In the genomic region with DNA sequence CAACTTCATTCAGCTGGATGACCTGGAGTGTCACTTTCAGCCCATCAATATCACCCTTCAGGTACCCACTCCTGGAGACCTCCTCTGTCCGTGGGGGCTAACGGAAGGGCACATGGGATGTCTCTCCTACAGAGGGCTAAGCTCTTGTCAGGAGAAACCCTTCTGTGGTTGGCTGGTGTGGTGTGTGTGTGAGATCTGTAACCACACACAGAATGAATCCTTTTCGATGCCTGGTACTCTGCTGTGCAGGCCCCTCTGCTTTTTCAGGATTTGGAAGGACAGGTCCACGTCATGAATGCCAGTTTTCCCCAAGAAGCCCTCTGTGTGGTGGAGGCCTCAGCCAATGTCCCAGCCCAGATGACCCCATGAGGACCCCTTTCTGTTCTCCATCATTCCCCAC, we compare ENCODE assay signal across 30 cellular contexts.
"Had no signal": no experiment of that assay in that cellular context is flagged by ENCODE, and none has a peak within 500 bp of the region (broad histone marks: within the 10 kb centered on the region; RNA-seq: fewer than 3 reads in every experiment).

No MANE protein-coding gene starts in this region.

- H3K4me3 Mint-ChIP-seq: activated CD4-positive, alpha-beta memory T cell treated with anti-CD3 and anti-CD28 coated beads for 36 hours; activated CD4-positive, alpha-beta T cell treated with anti-CD3 and anti-CD28 coated beads for 36 hours; activated CD4-positive, alpha-beta T cell treated with anti-CD3 and anti-CD28 coated beads, Interleukin-2, amount 10 ng/mL, durations not matched to agents 24 days and 14 days; activated CD8-positive, alpha-beta memory T cell treated with anti-CD3 and anti-CD28 coated beads, Interleukin-2, amount 10 ng/mL, durations not matched to agents 7 days and 5 days; activated CD8-positive, alpha-beta T cell treated with anti-CD3 and anti-CD28 coated beads, Interleukin-2, amount 10 ng/mL, durations not matched to agents 7 days and 5 days; activated naive CD4-positive, alpha-beta T cell treated with anti-CD3 and anti-CD28 coated beads, Interleukin-2, amount 10 ng/mL, durations not matched to agents 7 days and 5 days; activated naive CD8-positive, alpha-beta T cell treated with anti-CD3 and anti-CD28 coated beads, Interleukin-2, amount 10 ng/mL, durations not matched to agents 7 days and 5 days; activated T-helper 1 cell treated with anti-CD3 and anti-CD28 coated beads, Interleukin-12 subunit alpha, Interleukin-12 subunit beta, Interleukin-2, Interleukin-4 antibody, amounts not matched to agents 30 ng/mL and 10 ng/mL and 1 ng/mL, durations not matched to agents 14 hours and 24 hours and 36 hours; brain; central memory CD8-positive, alpha-beta T cell; dendritic cell treated with granulocyte-macrophage colony-stimulating factor and Interleukin-4, amounts not matched to agents 40 ng/mL and 50 ng/mL, for 4 days; endodermal cell had no signal

- H3K27me3 Mint-ChIP-seq: dendritic cell treated with granulocyte-macrophage colony-stimulating factor and Interleukin-4, amounts not matched to agents 40 ng/mL and 50 ng/mL, for 4 days had no signal

- H3K27ac Mint-ChIP-seq: activated CD4-positive, alpha-beta memory T cell treated with anti-CD3 and anti-CD28 coated beads for 36 hours; activated CD4-positive, alpha-beta T cell treated with anti-CD3 and anti-CD28 coated beads for 36 hours; activated CD4-positive, alpha-beta T cell treated with anti-CD3 and anti-CD28 coated beads, Interleukin-2, amount 10 ng/mL, durations not matched to agents 24 days and 14 days; activated CD8-positive, alpha-beta memory T cell treated with anti-CD3 and anti-CD28 coated beads, Interleukin-2, amount 10 ng/mL, durations not matched to agents 7 days and 5 days; activated CD8-positive, alpha-beta T cell treated with anti-CD3 and anti-CD28 coated beads, Interleukin-2, amount 10 ng/mL, durations not matched to agents 7 days and 5 days; activated naive CD4-positive, alpha-beta T cell treated with anti-CD3 and anti-CD28 coated beads, Interleukin-2, amount 10 ng/mL, durations not matched to agents 7 days and 5 days; activated naive CD4-positive, alpha-beta T cell treated with anti-CD3 and anti-CD28 coated beads, Interleukin-2, amount 50 U/mL, for 72 hours; activated naive CD8-positive, alpha-beta T cell treated with anti-CD3 and anti-CD28 coated beads, Interleukin-2, amount 10 ng/mL, durations not matched to agents 7 days and 5 days; activated T-helper 1 cell treated with anti-CD3 and anti-CD28 coated beads, Interleukin-12 subunit alpha, Interleukin-12 subunit beta, Interleukin-2, Interleukin-4 antibody, amounts not matched to agents 30 ng/mL and 10 ng/mL and 1 ng/mL, durations not matched to agents 14 hours and 24 hours and 36 hours; activated T-helper 2 cell treated with anti-CD3 and anti-CD28 coated beads, Interferon-gamma antibody, Interleukin-2, Interleukin-4, amounts not matched to agents 10 μg/mL and 5 μg/mL and 100 μg/mL, durations not matched to agents 14 hours and 24 hours and 36 hours; brain; dendritic cell treated with granulocyte-macrophage colony-stimulating factor and Interleukin-4, amounts not matched to agents 40 ng/mL and 50 ng/mL, for 4 days; endodermal cell had no signal

- H3K4me1 Mint-ChIP-seq: activated CD4-positive, alpha-beta T cell treated with anti-CD3 and anti-CD28 coated beads for 36 hours; activated CD4-positive, alpha-beta T cell treated with anti-CD3 and anti-CD28 coated beads, Interleukin-2, amount 10 ng/mL, durations not matched to agents 24 days and 14 days; activated CD8-positive, alpha-beta memory T cell treated with anti-CD3 and anti-CD28 coated beads, Interleukin-2, amount 10 ng/mL, durations not matched to agents 7 days and 5 days; activated naive CD4-positive, alpha-beta T cell treated with anti-CD3 and anti-CD28 coated beads, Interleukin-2, amount 10 ng/mL, durations not matched to agents 7 days and 5 days; activated naive CD8-positive, alpha-beta T cell treated with anti-CD3 and anti-CD28 coated beads, Interleukin-2, amount 10 ng/mL, durations not matched to agents 7 days and 5 days; central memory CD8-positive, alpha-beta T cell had no signal

- DNase-seq: activated CD4-positive, alpha-beta memory T cell treated with anti-CD3 and anti-CD28 coated beads for 36 hours; activated CD4-positive, alpha-beta T cell treated with anti-CD3 and anti-CD28 coated beads for 36 hours; activated CD4-positive, alpha-beta T cell treated with anti-CD3 and anti-CD28 coated beads, Interleukin-2, amount 10 ng/mL, durations not matched to agents 24 days and 14 days; activated CD4-positive, CD25-positive, alpha-beta regulatory T cell; activated CD4-positive, CD25-positive, alpha-beta regulatory T cell treated with anti-CD3 and anti-CD28 coated beads, Interleukin-2, amount 50 U/mL, for 72 hours; activated CD8-positive, alpha-beta memory T cell treated with anti-CD3 and anti-CD28 coated beads, Interleukin-2, amount 10 ng/mL, durations not matched to agents 7 days and 5 days; activated CD8-positive, alpha-beta memory T cell treated with anti-CD3 and anti-CD28 coated beads, Interleukin-2, amount 50 U/mL, for 4 hours; activated CD8-positive, alpha-beta T cell treated with anti-CD3 and anti-CD28 coated beads, Interleukin-2, amount 10 ng/mL, durations not matched to agents 7 days and 5 days; activated gamma-delta T cell; activated naive CD4-positive, alpha-beta T cell; activated naive CD4-positive, alpha-beta T cell treated with anti-CD3 and anti-CD28 coated beads, Interleukin-2, amount 10 ng/mL, durations not matched to agents 7 days and 5 days; activated naive CD8-positive, alpha-beta T cell treated with anti-CD3 and anti-CD28 coated beads, Interleukin-2, amount 10 ng/mL, durations not matched to agents 7 days and 5 days; activated T-cell treated with anti-CD3 and anti-CD28 coated beads, Interleukin-2, amount 50 U/mL, for 1 hour; activated T-cell treated with anti-CD3 and anti-CD28 coated beads, Interleukin-2, amount 50 U/mL, for 48 hours; dorsolateral prefrontal cortex; effector memory CD4-positive, alpha-beta T cell; endodermal cell; foreskin melanocyte; T-helper 2 cell had no signal

- ATAC-seq: activated CD4-positive, alpha-beta T cell treated with anti-CD3 and anti-CD28 coated beads for 36 hours; activated CD8-positive, alpha-beta memory T cell treated with anti-CD3 and anti-CD28 coated beads, Interleukin-2, amount 10 ng/mL, durations not matched to agents 7 days and 5 days; activated CD8-positive, alpha-beta T cell treated with anti-CD3 and anti-CD28 coated beads, Interleukin-2, amount 10 ng/mL, durations not matched to agents 7 days and 5 days; activated naive CD4-positive, alpha-beta T cell treated with anti-CD3 and anti-CD28 coated beads, Interleukin-2, amount 50 U/mL, for 72 hours; esophagus mucosa; gastroesophageal sphincter had no signal

- H3K36me3 Mint-ChIP-seq: activated CD4-positive, alpha-beta memory T cell treated with anti-CD3 and anti-CD28 coated beads for 36 hours; activated CD8-positive, alpha-beta memory T cell treated with anti-CD3 and anti-CD28 coated beads, Interleukin-2, amount 10 ng/mL, durations not matched to agents 7 days and 5 days; activated naive CD4-positive, alpha-beta T cell treated with anti-CD3 and anti-CD28 coated beads, Interleukin-2, amount 10 ng/mL, durations not matched to agents 7 days and 5 days; activated naive CD4-positive, alpha-beta T cell treated with anti-CD3 and anti-CD28 coated beads, Interleukin-2, amount 50 U/mL, for 72 hours; activated naive CD8-positive, alpha-beta T cell treated with anti-CD3 and anti-CD28 coated beads, Interleukin-2, amount 10 ng/mL, durations not matched to agents 7 days and 5 days had no signal

- H3K27ac ChIP-seq: breast epithelium, coronary artery, dorsolateral prefrontal cortex had no signal

- H3K9me3 Mint-ChIP-seq: activated CD4-positive, alpha-beta memory T cell treated with anti-CD3 and anti-CD28 coated beads for 36 hours; activated CD4-positive, alpha-beta T cell treated with anti-CD3 and anti-CD28 coated beads, Interleukin-2, amount 10 ng/mL, durations not matched to agents 24 days and 14 days; activated naive CD4-positive, alpha-beta T cell treated with anti-CD3 and anti-CD28 coated beads, Interleukin-2, amount 10 ng/mL, durations not matched to agents 7 days and 5 days; activated naive CD4-positive, alpha-beta T cell treated with anti-CD3 and anti-CD28 coated beads, Interleukin-2, amount 50 U/mL, for 72 hours; activated naive CD8-positive, alpha-beta T cell treated with anti-CD3 and anti-CD28 coated beads, Interleukin-2, amount 10 ng/mL, durations not matched to agents 7 days and 5 days; activated T-helper 1 cell treated with anti-CD3 and anti-CD28 coated beads, Interleukin-12 subunit alpha, Interleukin-12 subunit beta, Interleukin-2, Interleukin-4 antibody, amounts not matched to agents 30 ng/mL and 10 ng/mL and 1 ng/mL, durations not matched to agents 14 hours and 24 hours and 36 hours; activated T-helper 2 cell treated with anti-CD3 and anti-CD28 coated beads, Interferon-gamma antibody, Interleukin-2, Interleukin-4, amounts not matched to agents 10 μg/mL and 5 μg/mL and 100 μg/mL, durations not matched to agents 14 hours and 24 hours and 36 hours; central memory CD8-positive, alpha-beta T cell; dendritic cell treated with granulocyte-macrophage colony-stimulating factor and Interleukin-4, amounts not matched to agents 40 ng/mL and 50 ng/mL, for 4 days; endodermal cell had no signal

- H3K36me3 ChIP-seq: breast epithelium had no signal

- H3K27me3 ChIP-seq: ascending aorta, breast epithelium, dorsolateral prefrontal cortex, gastroesophageal sphincter had no signal

- H3K9me3 ChIP-seq: ascending aorta, breast epithelium, gastroesophageal sphincter had no signal

- H3K4me1 ChIP-seq: breast epithelium had no signal

- H3K4me3 ChIP-seq: ascending aorta, breast epithelium, coronary artery, dorsolateral prefrontal cortex, gastroesophageal sphincter had no signal
